ENCODE assay signal across 19 cellular contexts in the genomic region with DNA sequence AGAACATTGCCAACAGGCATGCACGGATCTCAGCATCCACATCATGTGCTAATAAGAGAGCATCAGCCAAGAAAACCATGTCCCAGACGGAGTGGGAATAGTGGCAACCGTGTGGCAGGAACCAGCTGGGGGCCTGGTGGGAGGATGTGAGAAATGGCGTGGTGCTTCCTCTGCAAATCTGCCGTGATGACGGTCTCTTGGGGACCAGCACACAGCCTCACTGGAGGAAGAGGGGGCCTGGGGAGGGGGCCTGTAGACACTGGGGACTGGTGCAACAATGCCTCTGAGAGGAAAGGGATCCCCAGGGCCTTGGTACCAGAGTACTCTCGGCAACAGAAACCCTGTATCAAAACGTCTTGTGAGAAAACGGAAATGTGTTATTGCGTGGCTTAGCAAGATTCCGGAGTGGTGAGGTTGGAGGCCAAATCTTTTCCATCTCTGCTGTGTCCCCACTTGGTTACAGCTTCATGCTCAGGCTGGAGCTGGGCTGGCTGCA.
A peak's percentile ranks its signal among the peaks of the same experiment; 100 is the strongest.
DNase-seq lines count a peak whose midpoint lies in the region; ATAC-seq and TF ChIP-seq lines count a peak whose summit lies in the region.
"Had no signal": no experiment of that assay in that cellular context is flagged by ENCODE, and none has a peak within 500 bp of the region (broad histone marks: within the 10 kb centered on the region; RNA-seq: fewer than 3 reads in every experiment).

No MANE protein-coding gene starts in this region.

- ATAC-seq in GM18909 (IDR thresholded peaks at IDR 0.05; ENCODE audit: poor library complexity, unreplicated experiment) (peak; percentile 55), HG02642 (IDR thresholded peaks at IDR 0.05; ENCODE audit: poor library complexity, unreplicated experiment) (peak; percentile 50), HG03442 (IDR thresholded peaks at IDR 0.05; ENCODE audit: unreplicated experiment) (peak; percentile 52), HG03521 (IDR thresholded peaks at IDR 0.05; ENCODE audit: unreplicated experiment) (no peak)
- ATAC-seq: heart right ventricle; left lung; SK-N-SH treated with all-trans-retinoic acid at 6 μM for 48 hours; stimulated activated naive CD8-positive, alpha-beta T cell treated with anti-CD3 and anti-CD28 coated beads, Interleukin-15, amount 100 ng/mL, for 72 hours had no signal

- DNase-seq in GM10266 (ENCODE audit: extremely low spot score): no peak
- no peak for DNase-seq in HuH-7.5 (ENCODE audit: low spot score)
- no peak for DNase-seq in GM19240 (ENCODE audit: insufficient read length, low spot score)
- DNase-seq: activated CD4-positive, alpha-beta memory T cell treated with anti-CD3 and anti-CD28 coated beads, Interleukin-2, amount 10 ng/mL, durations not matched to agents 7 days and 5 days; activated naive CD4-positive, alpha-beta T cell; activated T-cell treated with anti-CD3 and anti-CD28 coated beads for 4 hours; DMS79 treated with DMSO at 0.1 percent for 48 hours; heart right ventricle; left lung; NCI-H1105; NCI-H510A treated with DMSO at 0.1 percent for 48 hours; small intestine; stimulated activated naive CD8-positive, alpha-beta T cell treated with anti-CD3 and anti-CD28 coated beads, Interleukin-15, amount 100 ng/mL, for 72 hours; transverse colon had no signal

- no peak for TF ChIP-seq CTCF in GM10266 (IDR thresholded peaks at IDR 0.05; ENCODE audit: control insufficient read depth, insufficient read depth, low read depth, missing control alignments)
